ENCODE assay signal across 8 cellular contexts in genomic region chr11:12167098-12167999, GRCh38. TPM values are rescaled to one million over a fixed set of nuclear protein-coding genes. Genes with fewer than 3 reads are reported as not detected.
DNase-seq lines count a peak whose midpoint lies in the region; ATAC-seq and TF ChIP-seq lines count a peak whose summit lies in the region.

No MANE protein-coding gene starts in this region.

- H3K79me2 ChIP-seq in fibroblast of lung (ENCODE audit: control insufficient read depth, insufficient read depth, low read length) (peaks cover 38% of the 10 kb centered on the region), smooth muscle cell (ENCODE audit: low read depth) (peaks cover 56% of the 10 kb centered on the region)

- CTCF ChIA-PET in activated CD4-positive, alpha-beta T cell treated with anti-CD3 and anti-CD28 coated beads, Interleukin-2, amount 10 ng/mL, durations not matched to agents 7 days and 5 days (lab: Charles Lee), result interaction anchor here (0.5 to 1.4 kb wide), 7 partner anchors 10 to 57 kb away, joined by 3 to 5 read pairs (median 4); no protein-coding TSS in a partner anchor

- no peak overlapping the region for H3K4me3 Mint-ChIP-seq in activated CD4-positive, alpha-beta T cell treated with anti-CD3 and anti-CD28 coated beads, Interleukin-2, amount 10 ng/mL, durations not matched to agents 7 days and 5 days

- no peaks in the 10 kb centered on the region for H3K27me3 ChIP-seq in fibroblast of lung (ENCODE audit: control insufficient read depth, insufficient read depth, low read length)
- H3K27me3 ChIP-seq in smooth muscle cell (ENCODE audit: low read depth), result no peaks in the 10 kb centered on the region

- H3K36me3 Mint-ChIP-seq in activated CD4-positive, alpha-beta T cell treated with anti-CD3 and anti-CD28 coated beads, Interleukin-2, amount 10 ng/mL, durations not matched to agents 7 days and 5 days (ENCODE audit: low read depth), result peaks cover 17% of the 10 kb centered on the region

- ATAC-seq in SK-N-SH treated with all-trans-retinoic acid at 6 μM for 48 hours (peak; percentile 29), GM21526 (IDR thresholded peaks at IDR 0.05; ENCODE audit: low FRiP score, unreplicated experiment) (no peak)

- DNase-seq in activated CD4-positive, alpha-beta T cell treated with anti-CD3 and anti-CD28 coated beads, Interleukin-2, amount 10 ng/mL, durations not matched to agents 7 days and 5 days, result no peak
- no peak for DNase-seq in activated CD4-positive, alpha-beta T cell treated with anti-CD3 and anti-CD28 coated beads, Interleukin-2, amount 50 U/mL, for 1 hour
- peak; percentile 80 to 96 for DNase-seq in fibroblast of lung (ENCODE audit: low read depth in 2 of 2)
- no peak for DNase-seq in smooth muscle cell (lab: John Stamatoyannopoulos, UW; ENCODE audit: unreplicated experiment)
- DNase-seq in superior temporal gyrus (ENCODE audit: extremely low spot score), result no peak
- no peak for DNase-seq in GF-D8 (lab: John Stamatoyannopoulos, UW)

- H4K20me1 ChIP-seq in fibroblast of lung (ENCODE audit: control insufficient read depth, extremely low read depth, insufficient read depth, low read length) (no peaks in the 10 kb centered on the region), smooth muscle cell (ENCODE audit: low read depth) (no peaks in the 10 kb centered on the region)

- WGBS in smooth muscle cell (ENCODE audit: low lambda C conversion rate), result 47% methylated on average over 16 of the region's 16 CpGs

- peaks cover 44% of the 10 kb centered on the region for H3F3A ChIP-seq in smooth muscle cell (ENCODE audit: low read depth)

- H3K9me3 Mint-ChIP-seq in activated CD4-positive, alpha-beta T cell treated with anti-CD3 and anti-CD28 coated beads, Interleukin-2, amount 10 ng/mL, durations not matched to agents 7 days and 5 days, result peaks cover 3% of the 10 kb centered on the region

- H3K4me2 ChIP-seq in fibroblast of lung (ENCODE audit: extremely low read depth, insufficient read depth, low read length) (no peak overlapping the region), smooth muscle cell (peak overlapping the region; percentile 45)

- POLR2A ChIA-PET in activated CD4-positive, alpha-beta T cell treated with anti-CD3 and anti-CD28 coated beads, Interleukin-2, amount 10 ng/mL, durations not matched to agents 7 days and 5 days (lab: Charles Lee), result no interaction called here

- H3K27me3 Mint-ChIP-seq in activated CD4-positive, alpha-beta T cell treated with anti-CD3 and anti-CD28 coated beads, Interleukin-2, amount 10 ng/mL, durations not matched to agents 7 days and 5 days, result no peaks in the 10 kb centered on the region

- H3K4me3 ChIP-seq in fibroblast of lung (replicated peaks in 1 of 4; ENCODE audit: control extremely low read depth in 1 of 4, insufficient read depth in 1 of 4, low read depth in 3 of 4, low read length in 4 of 4) (no peak overlapping the region), smooth muscle cell (no peak overlapping the region)

- H3K9me3 ChIP-seq in fibroblast of lung (ENCODE audit: control insufficient read depth, insufficient read depth, low read depth, low read length) (no peaks in the 10 kb centered on the region), smooth muscle cell (replicated peaks; ENCODE audit: low read depth) (no peaks in the 10 kb centered on the region)

- H3K4me1 ChIP-seq in fibroblast of lung (ENCODE audit: control insufficient read depth, extremely low read depth, insufficient read depth, low read length), result peaks cover 39% of the 10 kb centered on the region
- H3K4me1 ChIP-seq in smooth muscle cell (ENCODE audit: low read depth), result peaks cover 25% of the 10 kb centered on the region

- H3K27ac ChIP-seq in fibroblast of lung (ENCODE audit: insufficient read depth, low read length) (peak overlapping the region; percentile 91), smooth muscle cell (ENCODE audit: low read depth) (peak overlapping the region; percentile 99)

- peaks cover 38% of the 10 kb centered on the region for H3K4me1 Mint-ChIP-seq in activated CD4-positive, alpha-beta T cell treated with anti-CD3 and anti-CD28 coated beads, Interleukin-2, amount 10 ng/mL, durations not matched to agents 7 days and 5 days

- H2AFZ ChIP-seq in fibroblast of lung (ENCODE audit: low read length) (no peak overlapping the region), smooth muscle cell (ENCODE audit: low read depth) (no peak overlapping the region)

- peaks cover 8% of the 10 kb centered on the region for H3K36me3 ChIP-seq in fibroblast of lung (ENCODE audit: control insufficient read depth, insufficient read depth, low read length)
- H3K36me3 ChIP-seq in smooth muscle cell (ENCODE audit: low read depth), result no peaks in the 10 kb centered on the region

- H3K27ac Mint-ChIP-seq in activated CD4-positive, alpha-beta T cell treated with anti-CD3 and anti-CD28 coated beads, Interleukin-2, amount 10 ng/mL, durations not matched to agents 7 days and 5 days, result peak overlapping the region; percentile 73

- H3K9ac ChIP-seq in fibroblast of lung (ENCODE audit: insufficient read depth, low read length) (peak overlapping the region; percentile 23), smooth muscle cell (ENCODE audit: low read depth) (peak overlapping the region; percentile 78)

- TF ChIP-seq CTCF in fibroblast of lung (conservative IDR thresholded peaks at IDR 0.05 in 1 of 2, IDR thresholded peaks at IDR 0.05 in 1 of 2; ENCODE audit: low read depth in 1 of 2, low read length in 2 of 2), result no peak
- no peak for TF ChIP-seq CTCF in smooth muscle cell (IDR thresholded peaks at IDR 0.05; ENCODE audit: borderline replicate concordance, insufficient read depth, poor library complexity, severe bottlenecking)

TF ChIP-seq in SK-N-SH treated with all-trans-retinoic acid at 6 μM for 48 hours, 23 proteins besides CTCF, POLR2A, EP300 and RAD21:
- TF ChIP-seq ZFP3 (CRISPR knock-in tag; IDR thresholded peaks at IDR 0.05), result peak; percentile 12; the same call in 1 of the 2 replicates
- no peak for TF ChIP-seq RARB (CRISPR knock-in tag; IDR thresholded peaks at IDR 0.05)
- TF ChIP-seq CSDC2 (CRISPR knock-in tag; IDR thresholded peaks at IDR 0.05), result peak; percentile 92
- peak; percentile 35 for TF ChIP-seq ISL1 (CRISPR knock-in tag; IDR thresholded peaks at IDR 0.05)
- TF ChIP-seq, protein P1, sequence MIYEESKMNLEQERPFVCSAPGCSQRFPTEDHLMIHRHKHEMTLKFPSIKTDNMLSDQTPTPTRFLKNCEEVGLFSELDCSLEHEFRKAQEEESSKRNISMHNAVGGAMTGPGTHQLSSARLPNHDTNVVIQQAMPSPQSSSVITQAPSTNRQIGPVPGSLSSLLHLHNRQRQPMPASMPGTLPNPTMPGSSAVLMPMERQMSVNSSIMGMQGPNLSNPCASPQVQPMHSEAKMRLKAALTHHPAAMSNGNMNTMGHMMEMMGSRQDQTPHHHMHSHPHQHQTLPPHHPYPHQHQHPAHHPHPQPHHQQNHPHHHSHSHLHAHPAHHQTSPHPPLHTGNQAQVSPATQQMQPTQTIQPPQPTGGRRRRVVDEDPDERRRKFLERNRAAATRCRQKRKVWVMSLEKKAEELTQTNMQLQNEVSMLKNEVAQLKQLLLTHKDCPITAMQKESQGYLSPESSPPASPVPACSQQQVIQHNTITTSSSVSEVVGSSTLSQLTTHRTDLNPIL (CRISPR knock-in tag; IDR thresholded peaks at IDR 0.05; ENCODE audit: low read depth), result 0 out of 2 replicates have a peak, but pooled peaks have one; percentile 28
- no peak for TF ChIP-seq TOX (CRISPR knock-in tag; IDR thresholded peaks at IDR 0.05; ENCODE audit: borderline replicate concordance)
- TF ChIP-seq SNAI2 (CRISPR knock-in tag; IDR thresholded peaks at IDR 0.05), result peak; percentile 84

RNA-seq across cellular contexts. Expression of gene MICAL2, which starts 57.0 kb away (rescaled TPM):
- total RNA-seq in activated CD4-positive, alpha-beta T cell treated with anti-CD3 and anti-CD28 coated beads, Interleukin-2, amount 10 ng/mL, durations not matched to agents 7 days and 5 days, result 10 to 100 TPM; 45.5 to 47.3 TPM
- total RNA-seq in fibroblast of lung (88.6 and 275 TPM in 2 replicates), smooth muscle cell (278 and 287 TPM in 2 replicates)
- polyA plus RNA-seq in fibroblast of lung (78.5 and 120 TPM in 2 replicates), smooth muscle cell (158 and 161 TPM in 2 replicates)
- polyA plus RNA-seq in fibroblast of lung (2012), result 125 and 167 TPM in 2 replicates
- 234 and 390 TPM in 2 replicates for polyA minus RNA-seq in fibroblast of lung (ENCODE audit: low replicate concordance)

Comparison
In these comparisons a context has a peak if more than half of its experiments do, and no peak if none do; other contexts are left out.
1. DNase-seq: peak in fibroblast of lung (2 of 2); none in activated CD4-positive, alpha-beta T cell treated with anti-CD3 and anti-CD28 coated beads, Interleukin-2, amount 10 ng/mL, durations not matched to agents 7 days and 5 days (single experiment), activated CD4-positive, alpha-beta T cell treated with anti-CD3 and anti-CD28 coated beads, Interleukin-2, amount 50 U/mL, for 1 hour (single experiment), smooth muscle cell (single experiment), superior temporal gyrus (single experiment) and GF-D8 (single experiment).